In the genomic region with DNA sequence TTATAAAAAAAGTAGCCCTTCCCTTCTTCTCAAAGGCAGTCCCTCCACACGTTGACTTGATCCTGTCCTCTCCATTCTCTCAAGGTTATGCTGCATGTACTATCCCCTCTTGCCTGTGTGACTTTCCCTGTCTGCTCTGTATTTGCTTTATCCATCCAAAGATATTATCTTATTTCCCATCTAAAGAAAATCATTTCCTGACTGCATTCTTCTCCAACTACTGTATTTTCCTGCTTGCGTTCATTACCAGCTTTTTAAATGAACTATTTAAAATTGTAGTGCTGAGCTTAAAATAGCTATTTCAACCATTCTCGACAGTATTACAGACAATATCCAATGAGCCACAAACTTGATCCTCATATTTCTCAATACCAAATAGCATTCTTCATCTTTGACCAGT, we compare ENCODE assay signal across 24 cellular contexts.
"Had no signal": no experiment of that assay in that cellular context is flagged by ENCODE, and none has a peak within 500 bp of the region (broad histone marks: within the 10 kb centered on the region; RNA-seq: fewer than 3 reads in every experiment).

No MANE protein-coding gene starts in this region.

- H3K27me3 Mint-ChIP-seq: IgD-negative memory B cell had no signal

- H3K4me3 Mint-ChIP-seq: IgD-negative memory B cell had no signal

- H3K36me3 Mint-ChIP-seq: IgD-negative memory B cell had no signal

- H3K4me1 Mint-ChIP-seq: IgD-negative memory B cell had no signal

- DNase-seq: Kasumi-1, MV-4-11, NCI-H1048, NCI-H1105, NCI-H1417, NCI-H1436 treated with DMSO at 0.1 percent for 48 hours, NCI-H1694, NCI-H187 treated with DMSO at 0.1 percent for 48 hours, NCI-H2029 treated with DMSO at 0.1 percent for 48 hours, NCI-H2171 treated with DMSO at 0.1 percent for 48 hours, NCI-H345, NCI-H446 treated with DMSO at 0.1 percent for 48 hours, NCI-H524, NCI-H526 treated with DMSO at 0.1 percent for 48 hours, NCI-H748 treated with DMSO at 0.1 percent for 48 hours, PC-3, SHP77, T-helper 1 cell had no signal

- ATAC-seq: K562, Panc1, PC-3, SK-N-SH treated with all-trans-retinoic acid at 6 μM for 48 hours had no signal

- H3K4me3 ChIP-seq: K562 had no signal

- H3K27ac Mint-ChIP-seq: IgD-negative memory B cell had no signal

- H3K27ac ChIP-seq: KMS-11, RWPE1 had no signal
